Comparison of ENCODE assay signal across 6 cellular contexts in genomic region chr19:10568444-10568825, GRCh38. TPM values are rescaled to one million over a fixed set of nuclear protein-coding genes. Genes with fewer than 3 reads are reported as not detected.
DNase-seq lines count a peak whose midpoint lies in the region; ATAC-seq lines count a peak whose summit lies in the region.

No MANE protein-coding gene starts in this region.

- peak overlapping the region; percentile 43 for H3K18ac ChIP-seq in trophoblast cell (ENCODE audit: low read length)

- H3K23ac ChIP-seq in trophoblast cell (ENCODE audit: low read length): no peak overlapping the region

- H4K91ac ChIP-seq in trophoblast cell (ENCODE audit: low read depth, low read length): no peak overlapping the region

- H3K4me1 ChIP-seq in trophoblast cell (ENCODE audit: control insufficient read depth in 1 of 2, insufficient read depth in 2 of 2, low read length in 2 of 2): peaks cover 9 to 14% of the 10 kb centered on the region in 2 experiments

- no peak overlapping the region for H2AK5ac ChIP-seq in trophoblast cell (ENCODE audit: low read length)

- peak overlapping the region; percentile 67 for H3K4me2 ChIP-seq in trophoblast cell (ENCODE audit: low read length)

- no peak overlapping the region for H2BK120ac ChIP-seq in trophoblast cell (ENCODE audit: insufficient read depth, low read length, poor library complexity)

- H3K79me1 ChIP-seq in trophoblast cell (ENCODE audit: low read length): peaks cover 9% of the 10 kb centered on the region

- no CpG with 5 or more reads among the region's 49 CpGs for WGBS in trophoblast cell (ENCODE audit: extremely low coverage, insufficient coverage, insufficient read length)

- H4K12ac ChIP-seq in trophoblast cell (ENCODE audit: low read depth, low read length): no peak overlapping the region

- H3K36me3 ChIP-seq in MG63 (peaks cover 18% of the 10 kb centered on the region), trophoblast cell (ENCODE audit: control insufficient read depth in 1 of 2, insufficient read depth in 2 of 2, low read length in 2 of 2) (no peaks in the 10 kb centered on the region)

- no peak overlapping the region for H3K9ac ChIP-seq in trophoblast cell (ENCODE audit: low read length)

- H3K14ac ChIP-seq in trophoblast cell (ENCODE audit: low read length): peak overlapping the region; percentile 49

- DNase-seq in MG63: no peak
- peak; percentile 56 to 64 for DNase-seq in trophoblast cell

- H3K27me3 ChIP-seq in MG63 (no peaks in the 10 kb centered on the region; the same call in 1 of the 2 replicates), trophoblast cell (ENCODE audit: insufficient read depth, low read length) (no peaks in the 10 kb centered on the region)

- H3K9me3 ChIP-seq in MG63 (no peaks in the 10 kb centered on the region), trophoblast cell (ENCODE audit: insufficient read depth, low read depth, low read length) (peaks cover 2% of the 10 kb centered on the region)

- ATAC-seq in GM21360 (IDR thresholded peaks at IDR 0.05; ENCODE audit: unreplicated experiment) (peak; percentile 0), GM18520 (IDR thresholded peaks at IDR 0.05; ENCODE audit: unreplicated experiment) (no peak), GM21737 (IDR thresholded peaks at IDR 0.05; ENCODE audit: unreplicated experiment) (no peak)

- peak overlapping the region; percentile 81 for H2AFZ ChIP-seq in trophoblast cell (ENCODE audit: insufficient read depth, low read length, poor library complexity)

- no peak overlapping the region for H2BK5ac ChIP-seq in trophoblast cell (ENCODE audit: low read depth, low read length, poor library complexity)

- H3K4ac ChIP-seq in trophoblast cell (ENCODE audit: low read depth, low read length): no peak overlapping the region

- no peak overlapping the region for H2BK12ac ChIP-seq in trophoblast cell (ENCODE audit: low read length)

- H3K27ac ChIP-seq in cingulate gyrus (ENCODE audit: low read depth, low read length) (peak overlapping the region; percentile 47), trophoblast cell (ENCODE audit: low read depth, low read length) (peak overlapping the region; percentile 4)

- H3K4me3 ChIP-seq in MG63: peak overlapping the region; percentile 58
- peak overlapping the region; percentile 73 for H3K4me3 ChIP-seq in trophoblast cell (ENCODE audit: low read depth, low read length)

- peaks cover 9% of the 10 kb centered on the region for H3K79me2 ChIP-seq in trophoblast cell (ENCODE audit: control insufficient read depth, insufficient read depth, low read length, poor library complexity)

- no peak overlapping the region for H4K8ac ChIP-seq in trophoblast cell (ENCODE audit: low read depth, low read length)

RNA-seq across cellular contexts. Expression of gene CDKN2D, which starts 0.3 kb away (rescaled TPM):
- 24.9 and 43.3 TPM in 2 replicates for total RNA-seq in MG63 (2014; rRNA removed; shearing (Covaris generic); ENCODE audit: low replicate concordance)
- 2.6 and 2.7 TPM in 2 replicates for polyA plus RNA-seq in trophoblast cell (2013)

RNA-seq across cellular contexts. Expression of gene KRI1, which starts 2.6 kb away (rescaled TPM):
- 31.7 and 43.3 TPM in 2 replicates for total RNA-seq in MG63 (2014; rRNA removed; shearing (Covaris generic); ENCODE audit: low replicate concordance)
- 12.3 and 12.6 TPM in 2 replicates for polyA plus RNA-seq in trophoblast cell (2013)

RNA-seq across cellular contexts. Expression of gene AP1M2, which starts 18.7 kb away (rescaled TPM):
- 1.4 TPM in 1 of 2 replicates, not detected in the other for total RNA-seq in MG63 (2014; rRNA removed; shearing (Covaris generic); ENCODE audit: low replicate concordance)
- 40.5 and 43.5 TPM in 2 replicates for polyA plus RNA-seq in trophoblast cell (2013)

RNA-seq across cellular contexts. Expression of gene ATG4D, which starts 24.7 kb away (rescaled TPM):
- 16.6 and 27.0 TPM in 2 replicates for total RNA-seq in MG63 (2014; rRNA removed; shearing (Covaris generic); ENCODE audit: low replicate concordance)
- 14.1 and 14.7 TPM in 2 replicates for polyA plus RNA-seq in trophoblast cell (2013)

RNA-seq across cellular contexts. Expression of gene S1PR5, which starts 51.2 kb away (rescaled TPM):
- total RNA-seq in MG63 (2014; rRNA removed; shearing (Covaris generic); ENCODE audit: low replicate concordance): not detected in 2 replicates
- polyA plus RNA-seq in trophoblast cell (2013): 1.2 and 1.3 TPM in 2 replicates
